In genomic region chr3:97579365-97579764, GRCh38 we compare ENCODE assay signal across 15 cellular contexts.
A peak's percentile ranks its signal among the peaks of the same experiment; 100 is the strongest.
DNase-seq lines count a peak whose midpoint lies in the region; ATAC-seq and TF ChIP-seq lines count a peak whose summit lies in the region.
"Had no signal": no experiment of that assay in that cellular context is flagged by ENCODE, and none has a peak within 500 bp of the region (broad histone marks: within the 10 kb centered on the region; RNA-seq: fewer than 3 reads in every experiment).

No MANE protein-coding gene starts in this region.

- no peaks in the 10 kb centered on the region for H3K36me3 ChIP-seq in BE2C
- no peaks in the 10 kb centered on the region for H3K36me3 ChIP-seq in SJCRH30
- H3K36me3 ChIP-seq in CD8-positive, alpha-beta T cell (ENCODE audit: insufficient read depth, low read length) = no peaks in the 10 kb centered on the region
- no peaks in the 10 kb centered on the region for H3K36me3 ChIP-seq in heart right ventricle
- H3K36me3 ChIP-seq: uterus had no signal

- H3K9me3 Mint-ChIP-seq in brain = no peaks in the 10 kb centered on the region
- no peaks in the 10 kb centered on the region for H3K9me3 Mint-ChIP-seq in CD8-positive, alpha-beta T cell

- H3K27me3 Mint-ChIP-seq in brain = no peaks in the 10 kb centered on the region
- no peaks in the 10 kb centered on the region for H3K27me3 Mint-ChIP-seq in CD8-positive, alpha-beta T cell (ENCODE audit: low read depth)
- H3K27me3 Mint-ChIP-seq: activated naive CD4-positive, alpha-beta T cell treated with anti-CD3 and anti-CD28 coated beads, Interleukin-2, amount 50 U/mL, for 24 hours had no signal

- peaks cover 23% of the 10 kb centered on the region for H3K4me1 ChIP-seq in BE2C
- H3K4me1 ChIP-seq in SJCRH30 = no peaks in the 10 kb centered on the region
- no peaks in the 10 kb centered on the region for H3K4me1 ChIP-seq in CD8-positive, alpha-beta T cell (ENCODE audit: insufficient read depth, low read length)
- no peaks in the 10 kb centered on the region for H3K4me1 ChIP-seq in heart right ventricle
- H3K4me1 ChIP-seq: uterus had no signal

- no peak overlapping the region for H3K4me3 Mint-ChIP-seq in brain
- H3K4me3 Mint-ChIP-seq in CD8-positive, alpha-beta T cell = no peak overlapping the region
- H3K4me3 Mint-ChIP-seq: activated naive CD4-positive, alpha-beta T cell treated with anti-CD3 and anti-CD28 coated beads, Interleukin-2, amount 50 U/mL, for 24 hours; HFFc6 had no signal

- intact Hi-C loops in CD8-positive, alpha-beta T cell (cut with DNase I, micrococcal nuclease) = no loop called here
- intact Hi-C loops in heart right ventricle (cut with DNase I) = no loop called here

- TF ChIP-seq CTCF in BE2C (IDR thresholded peaks at IDR 0.05; ENCODE audit: low read depth, low read length) = no peak
- TF ChIP-seq CTCF in brain (conservative IDR thresholded peaks at IDR 0.05) = no peak
- no peak for TF ChIP-seq CTCF in CD8-positive, alpha-beta T cell (IDR thresholded peaks at IDR 0.05)
- no peak for TF ChIP-seq CTCF in heart right ventricle (IDR thresholded peaks at IDR 0.05)

- no peaks in the 10 kb centered on the region for H3K36me3 Mint-ChIP-seq in brain
- H3K36me3 Mint-ChIP-seq in CD8-positive, alpha-beta T cell = no peaks in the 10 kb centered on the region
- H3K36me3 Mint-ChIP-seq: activated naive CD4-positive, alpha-beta T cell treated with anti-CD3 and anti-CD28 coated beads, Interleukin-2, amount 50 U/mL, for 24 hours had no signal

- CTCF ChIA-PET in CD8-positive, alpha-beta T cell (lab: Charles Lee) = no interaction called here

- peaks cover 18% of the 10 kb centered on the region for H3K4me1 Mint-ChIP-seq in brain
- no peaks in the 10 kb centered on the region for H3K4me1 Mint-ChIP-seq in CD8-positive, alpha-beta T cell (ENCODE audit: low read depth)
- H3K4me1 Mint-ChIP-seq: activated naive CD4-positive, alpha-beta T cell treated with anti-CD3 and anti-CD28 coated beads, Interleukin-2, amount 50 U/mL, for 24 hours had no signal

- H3K27ac ChIP-seq in SJCRH30 (no peak overlapping the region), heart right ventricle (no peak overlapping the region)
- no peak overlapping the region for H3K27ac ChIP-seq in CD8-positive, alpha-beta T cell (ENCODE audit: low read depth, low read length)
- H3K27ac ChIP-seq: uterus had no signal

- DNase-seq in BE2C (peak; percentile 58), HT1080 (ENCODE audit: low read depth) (peak; percentile 59), NCI-H345 (lab: John Stamatoyannopoulos, UW) (peak; percentile 81), SJCRH30 (no peak), NCI-H1694 (lab: John Stamatoyannopoulos, UW) (no peak), heart right ventricle (no peak)
- no peak for DNase-seq in CD8-positive, alpha-beta T cell
- DNase-seq: HFFc6; NCI-H2171; posterior cingulate gyrus; SIG-M5; stimulated activated CD4-positive, alpha-beta T cell treated with anti-CD3 and anti-CD28 coated beads, Interleukin-1b, Interleukin-23, amount 100 ng/mL, for 48 hours; uterus had no signal

- H3K4me3 ChIP-seq in BE2C (ENCODE audit: low read depth, low read length) (no peak overlapping the region), SJCRH30 (no peak overlapping the region), heart right ventricle (no peak overlapping the region)
- H3K4me3 ChIP-seq in CD8-positive, alpha-beta T cell (ENCODE audit: low read depth, low read length) = no peak overlapping the region
- H3K4me3 ChIP-seq: uterus had no signal

- ATAC-seq in CD8-positive, alpha-beta T cell = no peak
- no peak for ATAC-seq in heart right ventricle

- WGBS in heart right ventricle, 2 donors = 76 to 88% methylated on average over 3 of the region's 3 CpGs

- H3K27ac Mint-ChIP-seq in brain = peak overlapping the region in 3 of 5 experiments; percentile 6 to 32 (median 24)
- no peak overlapping the region for H3K27ac Mint-ChIP-seq in CD8-positive, alpha-beta T cell
- H3K27ac Mint-ChIP-seq: activated naive CD4-positive, alpha-beta T cell treated with anti-CD3 and anti-CD28 coated beads, Interleukin-2, amount 50 U/mL, for 24 hours; HFFc6 had no signal

- no peaks in the 10 kb centered on the region for H3K9me3 ChIP-seq in BE2C
- no peaks in the 10 kb centered on the region for H3K9me3 ChIP-seq in SJCRH30 (replicated peaks)
- H3K9me3 ChIP-seq in CD8-positive, alpha-beta T cell (ENCODE audit: low read length) = no peaks in the 10 kb centered on the region
- H3K9me3 ChIP-seq in heart right ventricle = no peaks in the 10 kb centered on the region
- H3K9me3 ChIP-seq: uterus had no signal

- H3K27me3 ChIP-seq in BE2C = no peaks in the 10 kb centered on the region
- no peaks in the 10 kb centered on the region for H3K27me3 ChIP-seq in SJCRH30
- H3K27me3 ChIP-seq in CD8-positive, alpha-beta T cell (ENCODE audit: insufficient read depth, low read length) = no peaks in the 10 kb centered on the region
- H3K27me3 ChIP-seq in heart right ventricle = no peaks in the 10 kb centered on the region
- H3K27me3 ChIP-seq: uterus had no signal

- POLR2A ChIA-PET in CD8-positive, alpha-beta T cell (lab: Charles Lee) = no interaction called here

Comparison
In these comparisons a context has a peak if more than half of its experiments do, and no peak if none do; other contexts are left out.
1. DNase-seq: peak in BE2C (single experiment), HT1080 (single experiment) and NCI-H345 (single experiment); none in SJCRH30 (0 of 2), CD8-positive, alpha-beta T cell (0 of 7), NCI-H1694 (single experiment) and heart right ventricle (0 of 2).